Comparison of ENCODE assay signal across 8 cellular contexts in the genomic region with DNA sequence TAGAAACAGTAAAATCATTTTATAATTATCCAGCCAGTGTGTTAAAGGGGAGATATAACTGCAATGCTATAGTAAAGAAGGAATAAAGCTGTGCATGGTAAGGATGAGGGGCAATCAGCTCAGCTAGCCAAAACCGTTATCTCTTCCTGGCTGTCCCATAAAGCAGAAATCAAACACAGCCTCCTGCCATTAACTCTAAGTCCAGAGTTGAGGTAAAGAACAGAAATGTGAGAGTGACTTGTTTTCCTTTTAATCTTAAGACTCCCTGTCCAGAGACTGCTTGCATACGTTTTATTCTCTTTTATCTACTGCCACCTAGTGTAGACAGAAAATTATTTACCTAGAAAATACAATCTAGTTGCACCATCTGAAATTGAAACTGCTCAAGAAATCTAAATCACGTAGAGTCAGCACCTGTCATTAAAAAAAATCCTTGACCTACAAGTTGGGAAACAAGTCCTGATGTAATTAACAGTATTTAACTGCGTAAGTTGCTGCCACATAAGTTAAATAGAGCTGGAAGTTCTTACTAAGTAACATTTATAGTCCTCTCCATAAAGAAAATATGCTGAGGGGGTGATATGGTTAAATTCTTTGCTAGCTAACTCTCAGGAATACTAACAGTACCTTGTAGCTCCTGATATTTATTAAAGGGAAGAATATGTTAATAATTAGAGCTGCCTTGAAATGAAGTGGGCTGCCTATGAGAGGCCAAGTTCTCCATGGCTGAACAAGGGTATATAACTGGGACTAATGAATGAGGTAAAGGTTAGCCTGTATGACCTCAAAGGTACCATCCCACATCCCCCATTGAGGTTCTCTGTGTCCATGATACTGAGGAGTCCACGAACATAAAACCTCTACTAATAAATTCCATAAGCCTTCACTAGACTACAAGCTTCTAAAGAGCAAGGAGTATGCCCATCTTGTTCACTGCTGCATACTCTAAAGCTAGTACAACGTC.
DNase-seq lines count a peak whose midpoint lies in the region; ATAC-seq and TF ChIP-seq lines count a peak whose summit lies in the region.

No MANE protein-coding gene starts in this region.

- H3K27ac ChIP-seq in left ventricle myocardium inferior (replicated peaks): peak overlapping the region; percentile 65

- H3K36me3 ChIP-seq in adipocyte (ENCODE audit: control insufficient read depth, insufficient read depth, low read length, severe bottlenecking) (no peaks in the 10 kb centered on the region), left ventricle myocardium inferior (no peaks in the 10 kb centered on the region)

- H3K9ac ChIP-seq in adipocyte (ENCODE audit: low read length): peak overlapping the region; percentile 67

- H3K9me3 ChIP-seq in adipocyte (ENCODE audit: control insufficient read depth, low read length): no peaks in the 10 kb centered on the region
- H3K9me3 ChIP-seq in left ventricle myocardium inferior (replicated peaks): no peaks in the 10 kb centered on the region

- peak; percentile 52 for DNase-seq in DMS153 (lab: John Stamatoyannopoulos, UW)
- DNase-seq in NCI-H460 (ENCODE audit: extremely low read depth, low read depth): peak; percentile 75
- DNase-seq in adipocyte (ENCODE audit: low read depth): peak; percentile 90
- no peak for DNase-seq in left ventricle myocardium inferior
- DNase-seq in sciatic nerve (ENCODE audit: low spot score): no peak
- no peak for DNase-seq in cerebellar nuclear complex (lab: John Stamatoyannopoulos, UW)

- H3K4me1 ChIP-seq in adipocyte (ENCODE audit: control insufficient read depth, insufficient read depth, low read length) (peaks cover 9% of the 10 kb centered on the region), left ventricle myocardium inferior (peaks cover 15% of the 10 kb centered on the region)

- H3K4me3 ChIP-seq in adipocyte (ENCODE audit: low read length) (peak overlapping the region; percentile 49), left ventricle myocardium inferior (peak overlapping the region; percentile 40)

- intact Hi-C loops in left ventricle myocardium inferior (cut with micrococcal nuclease): loop anchor here (2.0 kb wide), 2 partner anchors 411 to 443 kb away; no protein-coding TSS in a partner anchor
- intact Hi-C loops in sciatic nerve (cut with DNase I): loop anchor here (10.0 kb wide), 1 partner anchor 417 kb away; no protein-coding TSS in a partner anchor

- no peaks in the 10 kb centered on the region for H3K27me3 ChIP-seq in adipocyte (replicated peaks; ENCODE audit: control insufficient read depth, insufficient read depth, low read length)
- no peaks in the 10 kb centered on the region for H3K27me3 ChIP-seq in left ventricle myocardium inferior (ENCODE audit: low read depth)

- peak; percentile 76 for TF ChIP-seq CTCF in left ventricle myocardium inferior (IDR thresholded peaks at IDR 0.05; ENCODE audit: borderline replicate concordance)

- peak; percentile 92 for ATAC-seq in GM19452 (IDR thresholded peaks at IDR 0.05; ENCODE audit: unreplicated experiment)
- ATAC-seq in HG03442 (IDR thresholded peaks at IDR 0.05; ENCODE audit: unreplicated experiment): peak; percentile 95
- peak; percentile 93 for ATAC-seq in sciatic nerve

Comparison
In these comparisons a context has a peak if more than half of its experiments do, and no peak if none do; other contexts are left out.
1. DNase-seq: peak in DMS153 (single experiment), NCI-H460 (single experiment) and adipocyte (single experiment); none in left ventricle myocardium inferior (single experiment), sciatic nerve (single experiment) and cerebellar nuclear complex (0 of 2).
2. Peak in every context shown above with its lines, with median percentiles within 50 percentile points of each other: ATAC-seq.